ENCODE assay signal across 10 cellular contexts in genomic region chr7:867406-868188, GRCh38. TPM values are rescaled to one million over a fixed set of nuclear protein-coding genes. Genes with fewer than 3 reads are reported as not detected.
DNase-seq lines count a peak whose midpoint lies in the region; ATAC-seq, FAIRE-seq and TF ChIP-seq lines count a peak whose summit lies in the region.
"Had no signal": no experiment of that assay in that cellular context is flagged by ENCODE, and none has a peak within 500 bp of the region (broad histone marks: within the 10 kb centered on the region; RNA-seq: fewer than 3 reads in every experiment).

No MANE protein-coding gene starts in this region.

- no peaks in the 10 kb centered on the region for H3K27me3 Mint-ChIP-seq in chondrocyte (ENCODE audit: low read depth)

- H3K36me3 Mint-ChIP-seq in chondrocyte (ENCODE audit: low read depth) = peaks cover 37% of the 10 kb centered on the region

- DNase-seq in HK-2 (ENCODE audit: unreplicated experiment) (peak; percentile 39), chondrocyte (ENCODE audit: low spot score) (no peak), left colon (peak; percentile 90 to 93), suprapubic skin (ENCODE audit: low spot score in 2 of 2) (peak in 1 of 2 donors; percentile 82), T-helper 9 cell (no peak), urothelium cell line (ENCODE audit: low spot score) (no peak)
- DNase-seq: mesendoderm had no signal

- TF ChIP-seq EP300 in suprapubic skin (IDR thresholded peaks at IDR 0.05) = peak; percentile 80

- H3K4me1 ChIP-seq in suprapubic skin = peaks cover 25% of the 10 kb centered on the region

- no peaks in the 10 kb centered on the region for H3K9me3 ChIP-seq in suprapubic skin

- H3K4me3 ChIP-seq in suprapubic skin = no peak overlapping the region

- peak overlapping the region; percentile 86 for H3K27ac Mint-ChIP-seq in chondrocyte (ENCODE audit: unreplicated experiment)
- H3K27ac Mint-ChIP-seq: activated T-helper 1 cell treated with anti-CD3 and anti-CD28 coated beads, Interleukin-12 subunit alpha, Interleukin-12 subunit beta, Interleukin-2, Interleukin-4 antibody, amounts not matched to agents 30 ng/mL and 10 ng/mL and 1 ng/mL, durations not matched to agents 14 hours and 24 hours and 36 hours had no signal

- peak overlapping the region; percentile 84 for H3K27ac ChIP-seq in suprapubic skin

- ATAC-seq in left colon = peak; percentile 96
- no peak for ATAC-seq in GM18502 (IDR thresholded peaks at IDR 0.05; ENCODE audit: poor library complexity, unreplicated experiment)
- ATAC-seq in HG03039 (IDR thresholded peaks at IDR 0.05; ENCODE audit: unreplicated experiment) = no peak

- no peak for FAIRE-seq in urothelium cell line (lab: Jason Lieb, UNC)

- 38% methylated on average over 20 of the region's 22 CpGs for WGBS in suprapubic skin

- H3K27me3 ChIP-seq in suprapubic skin = no peaks in the 10 kb centered on the region

- intact Hi-C loops in left colon (cut with DNase I, micrococcal nuclease) = loop anchor here in 1 of 2 donors (2.0 kb wide), 1 partner anchor 35 kb away; the partner anchor contains the start of gene SUN1

- TF ChIP-seq POLR2A in suprapubic skin (IDR thresholded peaks at IDR 0.05) = no peak

- peaks cover 15% of the 10 kb centered on the region for H3K4me1 Mint-ChIP-seq in chondrocyte (ENCODE audit: low read depth)

- H3K4me3 Mint-ChIP-seq in chondrocyte (ENCODE audit: unreplicated experiment) = no peak overlapping the region
- H3K4me3 Mint-ChIP-seq: activated T-helper 1 cell treated with anti-CD3 and anti-CD28 coated beads, Interleukin-12 subunit alpha, Interleukin-12 subunit beta, Interleukin-2, Interleukin-4 antibody, amounts not matched to agents 30 ng/mL and 10 ng/mL and 1 ng/mL, durations not matched to agents 14 hours and 24 hours and 36 hours had no signal

- H3K36me3 ChIP-seq in suprapubic skin = peaks cover 84% of the 10 kb centered on the region

- no peaks in the 10 kb centered on the region for H3K9me3 Mint-ChIP-seq in chondrocyte (ENCODE audit: low read depth)
- H3K9me3 Mint-ChIP-seq: activated T-helper 1 cell treated with anti-CD3 and anti-CD28 coated beads, Interleukin-12 subunit alpha, Interleukin-12 subunit beta, Interleukin-2, Interleukin-4 antibody, amounts not matched to agents 30 ng/mL and 10 ng/mL and 1 ng/mL, durations not matched to agents 14 hours and 24 hours and 36 hours had no signal

- TF ChIP-seq CTCF in chondrocyte (IDR thresholded peaks at IDR 0.05) (peak; percentile 43), suprapubic skin (IDR thresholded peaks at IDR 0.05) (peak in 1 of 2 donors; percentile 10)

RNA-seq across cellular contexts. Expression of gene GET4, which starts 8.8 kb away (rescaled TPM):
- 26.8 to 34.7 TPM (median 28.0 TPM) in 3 replicates for total RNA-seq in chondrocyte
- total RNA-seq in left colon = 10 to 100 TPM; 45.1 to 46.0 TPM
- total RNA-seq in suprapubic skin = 10 to 100 TPM; 27.7 to 58.2 (median 47.8) TPM

RNA-seq across cellular contexts. Expression of gene SUN1, which starts 35.3 kb away (rescaled TPM):
- 125 to 139 TPM (median 134 TPM) in 3 replicates for total RNA-seq in chondrocyte
- total RNA-seq in left colon = 100 to 1,000 TPM; 149 to 158 TPM
- 100 to 1,000 TPM; 225 to 475 (median 263) TPM for total RNA-seq in suprapubic skin

Comparison
In these comparisons a context has a peak if more than half of its experiments do, and no peak if none do; other contexts are left out.
1. DNase-seq: peak in HK-2 (single experiment) and left colon (2 of 2); none in chondrocyte (single experiment), T-helper 9 cell (single experiment) and urothelium cell line (single experiment).